ENCODE assay signal across 22 cellular contexts in the genomic region with DNA sequence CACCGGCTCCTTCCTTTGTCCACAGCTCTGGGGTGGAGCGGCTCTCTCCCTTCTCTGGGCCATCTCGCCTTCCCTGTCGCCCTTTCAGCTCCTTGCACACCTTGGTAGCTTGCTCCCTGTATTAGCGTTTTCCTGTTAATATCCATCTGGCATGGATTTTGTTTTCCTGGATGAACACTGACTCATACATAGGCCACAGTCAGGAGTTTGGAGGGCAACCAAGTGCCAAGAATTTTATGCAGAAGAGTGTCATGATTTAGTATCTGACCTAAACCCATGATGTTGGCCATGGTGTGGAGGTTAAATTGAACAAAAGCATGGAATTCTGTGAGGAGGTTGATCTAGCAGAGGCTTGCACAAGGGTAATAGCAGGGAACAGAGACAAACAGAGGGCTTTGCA.
DNase-seq lines count a peak whose midpoint lies in the region; ATAC-seq lines count a peak whose summit lies in the region.
"Had no signal": no experiment of that assay in that cellular context is flagged by ENCODE, and none has a peak within 500 bp of the region (broad histone marks: within the 10 kb centered on the region; RNA-seq: fewer than 3 reads in every experiment).

No MANE protein-coding gene starts in this region.

- no peak overlapping the region for H3K4me3 Mint-ChIP-seq in activated T-cell treated with anti-CD3 and anti-CD28 coated beads, Interleukin-2, amount 50 U/mL, for 72 hours
- H3K4me3 Mint-ChIP-seq: activated naive CD8-positive, alpha-beta T cell treated with anti-CD3 and anti-CD28 coated beads, Interleukin-2, amount 50 U/mL, for 24 hours; activated T-cell treated with anti-CD3 and anti-CD28 coated beads, Interleukin-2, amount 50 U/mL, for 24 hours; IgD-negative memory B cell; natural killer cell had no signal

- no peak overlapping the region for H3K27ac Mint-ChIP-seq in activated T-cell treated with anti-CD3 and anti-CD28 coated beads, Interleukin-2, amount 50 U/mL, for 72 hours
- H3K27ac Mint-ChIP-seq: activated naive CD8-positive, alpha-beta T cell treated with anti-CD3 and anti-CD28 coated beads, Interleukin-2, amount 50 U/mL, for 24 hours; activated T-cell treated with anti-CD3 and anti-CD28 coated beads, Interleukin-2, amount 50 U/mL, for 24 hours; IgD-negative memory B cell; natural killer cell had no signal

- H3K9me3 Mint-ChIP-seq in activated T-cell treated with anti-CD3 and anti-CD28 coated beads, Interleukin-2, amount 50 U/mL, for 72 hours: no peaks in the 10 kb centered on the region
- H3K9me3 Mint-ChIP-seq: activated naive CD8-positive, alpha-beta T cell treated with anti-CD3 and anti-CD28 coated beads, Interleukin-2, amount 50 U/mL, for 24 hours; activated T-cell treated with anti-CD3 and anti-CD28 coated beads, Interleukin-2, amount 50 U/mL, for 24 hours; natural killer cell had no signal

- in situ Hi-C loops in G401 (cut with HindIII; ENCODE audit: low sequenced_read_pairs): no loop called here

- peak; percentile 69 for DNase-seq in G401 (ENCODE audit: low spot score)
- DNase-seq in RPMI7951 (ENCODE audit: low read depth): peak; percentile 26
- DNase-seq in dermis blood vessel endothelial cell: peak; percentile 56
- peak; percentile 51 to 76 for DNase-seq in lung microvascular endothelial cell (ENCODE audit: low read depth in 2 of 2)
- DNase-seq in activated T-cell treated with anti-CD3 and anti-CD28 coated beads, Interleukin-2, amount 50 U/mL, for 72 hours: no peak
- DNase-seq in activated T-cell treated with anti-CD3 and anti-CD28 coated beads for 4 hours: no peak
- no peak for DNase-seq in hypothalamus (lab: John Stamatoyannopoulos, UW)
- DNase-seq: activated CD4-positive, alpha-beta T cell treated with anti-CD3 and anti-CD28 coated beads for 4 hours; activated CD8-positive, alpha-beta memory T cell treated with anti-CD3 and anti-CD28 coated beads for 24 hours; activated naive CD8-positive, alpha-beta T cell treated with anti-CD3 and anti-CD28 coated beads, Interleukin-2, amount 50 U/mL, for 24 hours; activated T-cell treated with anti-CD3 and anti-CD28 coated beads, Interleukin-2, amount 50 U/mL, for 24 hours; esophagus squamous epithelium; GF-D8; natural killer cell; NCI-H1105 treated with DMSO at 0.1 percent for 48 hours; NCI-H2029 treated with DMSO at 0.1 percent for 48 hours; NCI-H2227 treated with DMSO at 0.1 percent for 48 hours had no signal

- H3K36me3 Mint-ChIP-seq in activated T-cell treated with anti-CD3 and anti-CD28 coated beads, Interleukin-2, amount 50 U/mL, for 72 hours (ENCODE audit: insufficient read depth in 2 of 2): no peaks in the 10 kb centered on the region
- H3K36me3 Mint-ChIP-seq: IgD-negative memory B cell, natural killer cell had no signal

- ATAC-seq in activated T-cell treated with anti-CD3 and anti-CD28 coated beads, Interleukin-2, amount 50 U/mL, for 72 hours (replicated peaks in 1 of 2): no peak
- ATAC-seq in HG03039 (IDR thresholded peaks at IDR 0.05; ENCODE audit: unreplicated experiment): no peak
- ATAC-seq: activated naive CD8-positive, alpha-beta T cell treated with anti-CD3 and anti-CD28 coated beads, Interleukin-2, amount 50 U/mL, for 24 hours; HCT116; natural killer cell; Right ventricle myocardium inferior; SK-N-SH treated with all-trans-retinoic acid at 6 μM for 48 hours had no signal

- peaks cover 33% of the 10 kb centered on the region for H3K27me3 Mint-ChIP-seq in activated T-cell treated with anti-CD3 and anti-CD28 coated beads, Interleukin-2, amount 50 U/mL, for 72 hours (ENCODE audit: low read depth)

- no peaks in the 10 kb centered on the region for H3K4me1 Mint-ChIP-seq in activated T-cell treated with anti-CD3 and anti-CD28 coated beads, Interleukin-2, amount 50 U/mL, for 72 hours (ENCODE audit: low read depth)
- H3K4me1 Mint-ChIP-seq: activated naive CD8-positive, alpha-beta T cell treated with anti-CD3 and anti-CD28 coated beads, Interleukin-2, amount 50 U/mL, for 24 hours; IgD-negative memory B cell; natural killer cell had no signal

Comparison
In these comparisons a context has a peak if more than half of its experiments do, and no peak if none do; other contexts are left out.
1. DNase-seq: peak in G401 (single experiment), RPMI7951 (single experiment), dermis blood vessel endothelial cell (single experiment) and lung microvascular endothelial cell (2 of 2); none in activated T-cell treated with anti-CD3 and anti-CD28 coated beads, Interleukin-2, amount 50 U/mL, for 72 hours (0 of 2), activated T-cell treated with anti-CD3 and anti-CD28 coated beads for 4 hours (single experiment) and hypothalamus (0 of 51).